ENCODE assay signal across 1 cellular context in genomic region chr15:90893175-90894090, GRCh38.
TF ChIP-seq lines count a peak whose summit lies in the region.

No MANE protein-coding gene starts in this region.

TF ChIP-seq in H1, 55 proteins besides CTCF, POLR2A, EP300 and RAD21:
- no peak for TF ChIP-seq NANOG (IDR thresholded peaks at IDR 0.05; ENCODE audit: insufficient read depth, low read depth, low read length, poor library complexity, severe bottlenecking)
- TF ChIP-seq CHD2 (IDR thresholded peaks at IDR 0.05; ENCODE audit: low read length) = no peak
- TF ChIP-seq CREB1 (IDR thresholded peaks at IDR 0.05) = no peak
TF ChIP-seq in H1: peak in this region for 0.
